In genomic region chr2:148989882-148990493, GRCh38 we compare ENCODE assay signal across 8 cellular contexts. TPM values are rescaled to one million over a fixed set of nuclear protein-coding genes. Genes with fewer than 3 reads are reported as not detected.
DNase-seq lines count a peak whose midpoint lies in the region; ATAC-seq and TF ChIP-seq lines count a peak whose summit lies in the region.

No MANE protein-coding gene starts in this region.

- H3K36me3 ChIP-seq in fibroblast of lung (ENCODE audit: control insufficient read depth, insufficient read depth, low read length), result no peaks in the 10 kb centered on the region
- H3K36me3 ChIP-seq in aorta (ENCODE audit: control insufficient read depth in 1 of 2, insufficient read depth in 2 of 2, low read length in 1 of 2), result no peaks in the 10 kb centered on the region

- POLR2A ChIA-PET in activated CD4-positive, alpha-beta memory T cell treated with anti-CD3 and anti-CD28 coated beads, Interleukin-2, amount 10 ng/mL, durations not matched to agents 7 days and 5 days (lab: Charles Lee), result interaction anchor here (0.8 kb wide), 1 partner anchor 481 kb away, joined by 5 read pairs; no protein-coding TSS in a partner anchor

- no peak overlapping the region for H3K4me3 Mint-ChIP-seq in activated CD4-positive, alpha-beta memory T cell treated with anti-CD3 and anti-CD28 coated beads, Interleukin-2, amount 10 ng/mL, durations not matched to agents 7 days and 5 days
- no peak overlapping the region for H3K4me3 Mint-ChIP-seq in neural crest cell

- no peak overlapping the region for H2AFZ ChIP-seq in fibroblast of lung (ENCODE audit: low read length)

- ATAC-seq in GM21381 (IDR thresholded peaks at IDR 0.05; ENCODE audit: unreplicated experiment) (peak; percentile 81), aorta (ENCODE audit: low FRiP score) (peak; percentile 88)

- H3K4me3 ChIP-seq in fibroblast of lung (replicated peaks in 1 of 4; ENCODE audit: control extremely low read depth in 1 of 4, insufficient read depth in 1 of 4, low read depth in 3 of 4, low read length in 4 of 4), result no peak overlapping the region
- no peak overlapping the region for H3K4me3 ChIP-seq in aorta (ENCODE audit: low read length in 2 of 2)

- DNase-seq in Daoy (ENCODE audit: low read depth), result peak; percentile 62
- peak; percentile 18 for DNase-seq in HK-2 (ENCODE audit: unreplicated experiment)
- peak; percentile 64 for DNase-seq in NCI-H774 (lab: John Stamatoyannopoulos, UW)
- peak; percentile 55 for DNase-seq in activated CD4-positive, alpha-beta memory T cell treated with anti-CD3 and anti-CD28 coated beads, Interleukin-2, amount 10 ng/mL, durations not matched to agents 7 days and 5 days
- peak; percentile 79 to 85 for DNase-seq in fibroblast of lung (ENCODE audit: low read depth in 2 of 2)
- peak; percentile 50 for DNase-seq in neural crest cell (ENCODE audit: low read depth, low spot score)
- no peak for DNase-seq in aorta

- no peaks in the 10 kb centered on the region for H3K9me3 Mint-ChIP-seq in activated CD4-positive, alpha-beta memory T cell treated with anti-CD3 and anti-CD28 coated beads, Interleukin-2, amount 10 ng/mL, durations not matched to agents 7 days and 5 days
- no peaks in the 10 kb centered on the region for H3K9me3 Mint-ChIP-seq in neural crest cell

- H3K4me1 ChIP-seq in fibroblast of lung (ENCODE audit: control insufficient read depth, extremely low read depth, insufficient read depth, low read length) (no peaks in the 10 kb centered on the region), aorta (ENCODE audit: control insufficient read depth in 1 of 2, insufficient read depth in 2 of 2, low read length in 2 of 2) (no peaks in the 10 kb centered on the region)

- no peaks in the 10 kb centered on the region for H3K79me2 ChIP-seq in fibroblast of lung (ENCODE audit: control insufficient read depth, insufficient read depth, low read length)

- H3K36me3 Mint-ChIP-seq in activated CD4-positive, alpha-beta memory T cell treated with anti-CD3 and anti-CD28 coated beads, Interleukin-2, amount 10 ng/mL, durations not matched to agents 7 days and 5 days (ENCODE audit: low read depth), result peaks cover 3% of the 10 kb centered on the region
- H3K36me3 Mint-ChIP-seq in neural crest cell (ENCODE audit: low read depth), result peaks cover 20% of the 10 kb centered on the region

- H3K4me1 Mint-ChIP-seq in activated CD4-positive, alpha-beta memory T cell treated with anti-CD3 and anti-CD28 coated beads, Interleukin-2, amount 10 ng/mL, durations not matched to agents 7 days and 5 days, result no peaks in the 10 kb centered on the region
- H3K4me1 Mint-ChIP-seq in neural crest cell, result peaks cover 9% of the 10 kb centered on the region

- 31% methylated on average over 6 of the region's 6 CpGs for WGBS in aorta, 2 donors

- H3K9me3 ChIP-seq in fibroblast of lung (ENCODE audit: control insufficient read depth, insufficient read depth, low read depth, low read length) (no peaks in the 10 kb centered on the region), aorta (ENCODE audit: control insufficient read depth, low read length) (no peaks in the 10 kb centered on the region)

- intact Hi-C loops in aorta (cut with DNase I), result loop anchor here (1.0 to 10.0 kb wide), 5 partner anchors 423 to 1053 kb away; no protein-coding TSS in a partner anchor

- no peaks in the 10 kb centered on the region for H3K27me3 Mint-ChIP-seq in activated CD4-positive, alpha-beta memory T cell treated with anti-CD3 and anti-CD28 coated beads, Interleukin-2, amount 10 ng/mL, durations not matched to agents 7 days and 5 days
- no peaks in the 10 kb centered on the region for H3K27me3 Mint-ChIP-seq in neural crest cell (ENCODE audit: low read depth)

- H4K20me1 ChIP-seq in fibroblast of lung (ENCODE audit: control insufficient read depth, extremely low read depth, insufficient read depth, low read length), result no peaks in the 10 kb centered on the region

- H3K27me3 ChIP-seq in fibroblast of lung (ENCODE audit: control insufficient read depth, insufficient read depth, low read length) (no peaks in the 10 kb centered on the region), aorta (ENCODE audit: control insufficient read depth in 1 of 2, insufficient read depth in 2 of 2, low read length in 1 of 2) (no peaks in the 10 kb centered on the region)

- H3K27ac ChIP-seq in fibroblast of lung (ENCODE audit: insufficient read depth, low read length) (no peak overlapping the region), aorta (ENCODE audit: low read depth in 1 of 2, low read length in 2 of 2) (no peak overlapping the region)

- TF ChIP-seq CTCF in fibroblast of lung (conservative IDR thresholded peaks at IDR 0.05 in 1 of 2, IDR thresholded peaks at IDR 0.05 in 1 of 2; ENCODE audit: low read depth in 1 of 2, low read length in 2 of 2) (peak; percentile 70 to 79), neural crest cell (conservative IDR thresholded peaks at IDR 0.05) (peak; percentile 83)

- H3K27ac Mint-ChIP-seq in activated CD4-positive, alpha-beta memory T cell treated with anti-CD3 and anti-CD28 coated beads, Interleukin-2, amount 10 ng/mL, durations not matched to agents 7 days and 5 days, result no peak overlapping the region
- no peak overlapping the region for H3K27ac Mint-ChIP-seq in neural crest cell (ENCODE audit: unreplicated experiment)

- CTCF ChIA-PET in activated CD4-positive, alpha-beta memory T cell treated with anti-CD3 and anti-CD28 coated beads, Interleukin-2, amount 10 ng/mL, durations not matched to agents 7 days and 5 days (lab: Charles Lee), result interaction anchor here (0.7 to 1.1 kb wide), 7 partner anchors 9 to 1000 kb away, joined by 3 to 4 read pairs (median 3); no protein-coding TSS in a partner anchor

- no peak overlapping the region for H3K9ac ChIP-seq in fibroblast of lung (ENCODE audit: insufficient read depth, low read length)

- H3K4me2 ChIP-seq in fibroblast of lung (ENCODE audit: extremely low read depth, insufficient read depth, low read length), result no peak overlapping the region

RNA-seq across cellular contexts. Expression of gene LYPD6B, which starts 48.5 kb away (rescaled TPM):
- total RNA-seq in Daoy (2014; rRNA removed; shearing (Covaris generic)), result 8.0 and 10.2 TPM in 2 replicates
- total RNA-seq in activated CD4-positive, alpha-beta memory T cell treated with anti-CD3 and anti-CD28 coated beads, Interleukin-2, amount 10 ng/mL, durations not matched to agents 7 days and 5 days, result under 1 TPM in 1 of 2 experiments, not detected in 1; 0.20 TPM
- total RNA-seq in fibroblast of lung, result not detected in 2 replicates
- 0.11 TPM in 1 of 2 replicates, not detected in the other for polyA plus RNA-seq in fibroblast of lung
- not detected in 2 replicates for polyA plus RNA-seq in fibroblast of lung (2012)
- not detected in 2 replicates for polyA minus RNA-seq in fibroblast of lung (ENCODE audit: low replicate concordance)
- total RNA-seq in neural crest cell, result not detected in 2 replicates
- total RNA-seq in aorta, result not detected
- under 1 TPM in 1 of 2 donors, not detected in 1; 0.26 TPM for polyA plus RNA-seq in aorta

Comparison
In these comparisons a context has a peak if more than half of its experiments do, and no peak if none do; other contexts are left out.
1. DNase-seq: peak in Daoy (single experiment), HK-2 (single experiment), NCI-H774 (single experiment), activated CD4-positive, alpha-beta memory T cell treated with anti-CD3 and anti-CD28 coated beads, Interleukin-2, amount 10 ng/mL, durations not matched to agents 7 days and 5 days (single experiment), fibroblast of lung (2 of 2) and neural crest cell (single experiment); none in aorta (0 of 2).